Comparison of ENCODE assay signal across 22 cellular contexts in genomic region chr11:22347857-22348496, GRCh38. TPM values are rescaled to one million over a fixed set of nuclear protein-coding genes. Genes with fewer than 3 reads are reported as not detected.
A peak's percentile ranks its signal among the peaks of the same experiment; 100 is the strongest.
DNase-seq lines count a peak whose midpoint lies in the region; ATAC-seq and TF ChIP-seq lines count a peak whose summit lies in the region.
"Had no signal": no experiment of that assay in that cellular context is flagged by ENCODE, and none has a peak within 500 bp of the region (broad histone marks: within the 10 kb centered on the region; RNA-seq: fewer than 3 reads in every experiment).

No MANE protein-coding gene starts in this region.

- no peak overlapping the region for H3K4me3 ChIP-seq in SK-N-SH (ENCODE audit: low read depth in 2 of 2, low read length in 1 of 2)
- H3K4me3 ChIP-seq: BLaER1, GM12878 had no signal

- peaks cover 0 to 6% (median 0%) of the 10 kb centered on the region in 5 experiments for H3K9me3 Mint-ChIP-seq in brain

- H3K9me2 ChIP-seq in SK-N-SH = no peaks in the 10 kb centered on the region

- H3K9me3 ChIP-seq in SK-N-SH = no peaks in the 10 kb centered on the region
- H3K9me3 ChIP-seq: BLaER1 had no signal

- 44% methylated on average over 4 of the region's 4 CpGs for WGBS in SK-N-SH (ENCODE audit: low lambda C conversion rate)

- TF ChIP-seq RAD21 in SK-N-SH (IDR thresholded peaks at IDR 0.05; ENCODE audit: low read length) = no peak

- TF ChIP-seq CTCF in SK-N-SH (IDR thresholded peaks at IDR 0.05) (no peak), brain (conservative IDR thresholded peaks at IDR 0.05) (no peak)

- no peak overlapping the region for H3K9ac ChIP-seq in SK-N-SH
- H3K9ac ChIP-seq: BLaER1, KMS-11 had no signal

- H2AFZ ChIP-seq in SK-N-SH (ENCODE audit: low read depth) = no peak overlapping the region

- peaks cover 0 to 8% of the 10 kb centered on the region in 2 experiments; a peak in 2 of 4 replicates for H3K4me1 ChIP-seq in SK-N-SH (ENCODE audit: control insufficient read depth in 1 of 2, insufficient read depth in 2 of 2, low read depth in 1 of 2, low read length in 1 of 2)
- H3K4me1 ChIP-seq: BLaER1 had no signal

- no peak for DNase-seq in SK-N-SH
- DNase-seq in NCI-H2171 treated with DMSO at 0.1 percent for 48 hours (lab: John Stamatoyannopoulos, UW) = peak; percentile 89
- DNase-seq in NCI-H2227 treated with DMSO at 0.1 percent for 48 hours (lab: John Stamatoyannopoulos, UW) = no peak
- DNase-seq: CD4-positive, CD25-positive, alpha-beta regulatory T cell; DMS53; EL; GDM1; GOT3; HCEC 1CT; IMR-90; MM.1S; NCI-H2081; NCI-H510A; T-helper 1 cell had no signal

- H4K20me1 ChIP-seq in SK-N-SH (ENCODE audit: insufficient read depth) = no peaks in the 10 kb centered on the region
- H4K20me1 ChIP-seq: BLaER1 had no signal

- no peak for TF ChIP-seq EP300 in SK-N-SH (IDR thresholded peaks at IDR 0.05; ENCODE audit: borderline replicate concordance in 1 of 2, low read depth in 1 of 2, low read length in 1 of 2)

- POLR2A ChIA-PET in SK-N-SH (lab: Yijun Ruan, JAX) = no interaction called here

- ATAC-seq in SK-N-SH treated with all-trans-retinoic acid at 6 μM for 48 hours = no peak
- ATAC-seq in GM18868 (IDR thresholded peaks at IDR 0.05; ENCODE audit: unreplicated experiment) = no peak
- no peak for ATAC-seq in HG03469 (IDR thresholded peaks at IDR 0.05; ENCODE audit: unreplicated experiment)
- ATAC-seq: GM12878 had no signal

- no peaks in the 10 kb centered on the region for H3K36me3 Mint-ChIP-seq in brain
- H3K36me3 Mint-ChIP-seq: CD4-positive, CD25-positive, alpha-beta regulatory T cell had no signal

- H3K36me3 ChIP-seq in SK-N-SH (replicated peaks in 1 of 2; ENCODE audit: control insufficient read depth in 1 of 2, insufficient read depth in 2 of 2, low read length in 1 of 2) = no peaks in the 10 kb centered on the region
- H3K36me3 ChIP-seq: BLaER1 had no signal

- peaks cover 12% of the 10 kb centered on the region for H3K4me1 Mint-ChIP-seq in brain

- CTCF ChIA-PET in SK-N-SH (lab: Yijun Ruan, JAX) = interaction anchor here (1.0 kb wide), 1 partner anchor 440 kb away, joined by 3 read pairs; no protein-coding TSS in a partner anchor

- H3K4me2 ChIP-seq in SK-N-SH = no peak overlapping the region
- H3K4me2 ChIP-seq: BLaER1, KMS-11 had no signal

- peaks cover 53% of the 10 kb centered on the region for H3K27me3 Mint-ChIP-seq in brain

- H3F3A ChIP-seq in SK-N-SH (replicated peaks; ENCODE audit: insufficient read depth) = no peaks in the 10 kb centered on the region

- H3K27me3 ChIP-seq in SK-N-SH (ENCODE audit: insufficient read depth) = no peaks in the 10 kb centered on the region

- peak overlapping the region in 3 of 5 experiments; percentile 20 to 47 (median 40) for H3K27ac Mint-ChIP-seq in brain
- H3K27ac Mint-ChIP-seq: CD4-positive, CD25-positive, alpha-beta regulatory T cell had no signal

- peak overlapping the region in 3 of 5 experiments; percentile 53 to 65 (median 63) for H3K4me3 Mint-ChIP-seq in brain
- H3K4me3 Mint-ChIP-seq: CD4-positive, CD25-positive, alpha-beta regulatory T cell had no signal

- no peaks in the 10 kb centered on the region for H3K79me2 ChIP-seq in SK-N-SH (ENCODE audit: insufficient read depth)

- no peak overlapping the region for H3K27ac ChIP-seq in SK-N-SH (ENCODE audit: low read depth in 2 of 2, low read length in 1 of 2)
- H3K27ac ChIP-seq: BLaER1, KMS-11 had no signal

TF ChIP-seq in SK-N-SH, 30 proteins besides CTCF, POLR2A, EP300 and RAD21:
- peak; percentile 64; the same call in 1 of the 2 replicates for TF ChIP-seq GATA2 (CRISPR knock-in tag; IDR thresholded peaks at IDR 0.05)
- no peak for TF ChIP-seq TCF12 (IDR thresholded peaks at IDR 0.05)
- no peak for TF ChIP-seq NRF1 (IDR thresholded peaks at IDR 0.05; ENCODE audit: low read depth, low read length)

TF ChIP-seq in SK-N-SH treated with all-trans-retinoic acid at 6 μM for 48 hours, 23 proteins besides CTCF, POLR2A, EP300 and RAD21:
- no peak for TF ChIP-seq RARB (CRISPR knock-in tag; IDR thresholded peaks at IDR 0.05)
- no peak for TF ChIP-seq OSR1 (CRISPR knock-in tag; IDR thresholded peaks at IDR 0.05)
- TF ChIP-seq TCF4 (CRISPR knock-in tag; IDR thresholded peaks at IDR 0.05; ENCODE audit: borderline replicate concordance) = no peak
- TF ChIP-seq CSDC2 (CRISPR knock-in tag; IDR thresholded peaks at IDR 0.05) = no peak
- no peak for TF ChIP-seq ZNF8 (CRISPR knock-in tag; IDR thresholded peaks at IDR 0.05)
- no peak for TF ChIP-seq ZNF70 (CRISPR knock-in tag; IDR thresholded peaks at IDR 0.05)
- TF ChIP-seq ESRRG (CRISPR knock-in tag; IDR thresholded peaks at IDR 0.05) = no peak
- TF ChIP-seq BACH2 (CRISPR knock-in tag; IDR thresholded peaks at IDR 0.05; ENCODE audit: borderline replicate concordance) = no peak
- TF ChIP-seq GLIS3 (CRISPR knock-in tag; IDR thresholded peaks at IDR 0.05) = no peak
- TF ChIP-seq ISL1 (CRISPR knock-in tag; IDR thresholded peaks at IDR 0.05) = no peak
- TF ChIP-seq ZFP3 (CRISPR knock-in tag; IDR thresholded peaks at IDR 0.05) = no peak
- no peak for TF ChIP-seq SNAI2 (CRISPR knock-in tag; IDR thresholded peaks at IDR 0.05)
- TF ChIP-seq POU6F1 (CRISPR knock-in tag; IDR thresholded peaks at IDR 0.05; ENCODE audit: borderline replicate concordance, low read depth) = no peak
- no peak for TF ChIP-seq PPARA (CRISPR knock-in tag; IDR thresholded peaks at IDR 0.05; ENCODE audit: borderline replicate concordance)
- no peak for TF ChIP-seq ZNF565 (CRISPR knock-in tag; conservative IDR thresholded peaks at IDR 0.05; ENCODE audit: low read depth)
- TF ChIP-seq ZFP30 (CRISPR knock-in tag; IDR thresholded peaks at IDR 0.05) = no peak
- no peak for TF ChIP-seq TOX (CRISPR knock-in tag; IDR thresholded peaks at IDR 0.05; ENCODE audit: borderline replicate concordance)
- TF ChIP-seq ARNTL (CRISPR knock-in tag; IDR thresholded peaks at IDR 0.05; ENCODE audit: borderline replicate concordance, low read depth) = no peak
- no peak for TF ChIP-seq TSHZ2 (CRISPR knock-in tag; IDR thresholded peaks at IDR 0.05)

RNA-seq across cellular contexts. Expression of gene SLC17A6, which starts 9.8 kb away (rescaled TPM):
- not detected in 2 replicates for polyA plus RNA-seq in SK-N-SH (2012; rRNA removed)
- not detected in 2 replicates for polyA plus RNA-seq in SK-N-SH (2012; cell fraction: cytosol; rRNA removed)
- polyA plus RNA-seq in SK-N-SH (2012; cell fraction: nucleus; rRNA removed) = not detected in 2 replicates
- polyA plus RNA-seq in brain (ENCODE audit: insufficient read depth, low read depth, low replicate concordance) = 0.41 TPM
- polyA plus RNA-seq: AG04450; CD4-positive, CD25-positive, alpha-beta regulatory T cell; GM12878; IMR-90 had no signal
